Comparison of ENCODE assay signal across 10 cellular contexts in the genomic region with DNA sequence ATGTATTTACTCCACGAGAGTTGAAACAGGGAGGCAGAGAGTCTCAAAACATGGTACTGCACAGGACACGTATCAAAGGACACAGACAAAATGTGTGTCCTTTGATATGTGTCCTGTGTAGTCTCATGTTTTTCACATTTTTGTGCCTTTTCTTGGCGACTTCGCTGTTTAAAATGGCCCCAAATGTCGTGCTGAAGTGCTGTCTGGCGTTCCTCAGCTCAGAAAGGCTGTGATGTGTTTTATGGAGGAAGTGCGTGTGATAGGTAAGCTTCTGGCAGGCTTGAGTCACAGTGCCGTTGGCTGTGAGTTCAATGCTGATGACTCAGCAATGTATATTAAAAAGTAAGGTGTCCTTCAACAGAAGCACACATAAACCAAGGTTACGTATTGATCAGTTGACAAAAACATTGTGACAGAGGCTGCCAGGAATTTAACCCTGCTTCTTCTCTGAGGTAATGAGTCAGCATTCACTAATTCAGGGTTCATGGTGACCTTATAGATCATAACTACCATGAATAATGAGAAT.
DNase-seq lines count a peak whose midpoint lies in the region; ATAC-seq and TF ChIP-seq lines count a peak whose summit lies in the region.
"Had no signal": no experiment of that assay in that cellular context is flagged by ENCODE, and none has a peak within 500 bp of the region (broad histone marks: within the 10 kb centered on the region; RNA-seq: fewer than 3 reads in every experiment).

No MANE protein-coding gene starts in this region.

- H3K27me3 Mint-ChIP-seq in activated CD8-positive, alpha-beta T cell treated with anti-CD3 and anti-CD28 coated beads for 36 hours = peaks cover 14% of the 10 kb centered on the region
- H3K27me3 Mint-ChIP-seq in activated CD8-positive, alpha-beta T cell treated with anti-CD3 and anti-CD28 coated beads, Interleukin-2, amount 10 ng/mL, durations not matched to agents 7 days and 5 days (ENCODE audit: low read depth) = peaks cover 4% of the 10 kb centered on the region

- H3K4me1 Mint-ChIP-seq in activated CD8-positive, alpha-beta T cell treated with anti-CD3 and anti-CD28 coated beads for 36 hours (ENCODE audit: low read depth) = no peaks in the 10 kb centered on the region
- H3K4me1 Mint-ChIP-seq in activated CD8-positive, alpha-beta T cell treated with anti-CD3 and anti-CD28 coated beads, Interleukin-2, amount 10 ng/mL, durations not matched to agents 7 days and 5 days (ENCODE audit: low read depth) = no peaks in the 10 kb centered on the region

- CTCF ChIA-PET in activated CD8-positive, alpha-beta T cell treated with anti-CD3 and anti-CD28 coated beads for 36 hours (lab: Charles Lee) = interaction anchor here (1.1 to 3.4 kb wide), 2 partner anchors 14 to 232 kb away, joined by 4 to 12 read pairs; no protein-coding TSS in a partner anchor
- CTCF ChIA-PET in activated CD8-positive, alpha-beta T cell treated with anti-CD3 and anti-CD28 coated beads, Interleukin-2, amount 10 ng/mL, durations not matched to agents 7 days and 5 days (lab: Charles Lee) = no interaction called here
- CTCF ChIA-PET in PC-3 (lab: Charles Lee) = interaction anchor here (0.5 kb wide), 1 partner anchor 200 kb away, joined by 3 read pairs; the partner anchor contains the start of gene ZNF638

- H4K20me1 ChIP-seq in PC-3 (ENCODE audit: low read length) = no peaks in the 10 kb centered on the region

- ATAC-seq in activated CD8-positive, alpha-beta T cell treated with anti-CD3 and anti-CD28 coated beads for 36 hours = peak; percentile 69
- ATAC-seq in activated CD8-positive, alpha-beta T cell treated with anti-CD3 and anti-CD28 coated beads, Interleukin-2, amount 10 ng/mL, durations not matched to agents 7 days and 5 days = no peak
- ATAC-seq in PC-3 (peak; percentile 79), HG03354 (IDR thresholded peaks at IDR 0.05; ENCODE audit: poor library complexity, severe bottlenecking, unreplicated experiment) (no peak)

- H3K4me3 Mint-ChIP-seq in activated CD8-positive, alpha-beta T cell treated with anti-CD3 and anti-CD28 coated beads for 36 hours = no peak overlapping the region
- no peak overlapping the region for H3K4me3 Mint-ChIP-seq in activated CD8-positive, alpha-beta T cell treated with anti-CD3 and anti-CD28 coated beads, Interleukin-2, amount 10 ng/mL, durations not matched to agents 7 days and 5 days

- no peak for TF ChIP-seq CTCF in activated CD8-positive, alpha-beta T cell treated with anti-CD3 and anti-CD28 coated beads for 36 hours (IDR thresholded peaks at IDR 0.05)
- no peak for TF ChIP-seq CTCF in PC-3 (conservative IDR thresholded peaks at IDR 0.05; ENCODE audit: low read depth, low read length)
- TF ChIP-seq CTCF in epithelial cell of esophagus (IDR thresholded peaks at IDR 0.05; ENCODE audit: insufficient read depth, low read depth, low read length, missing control alignments) = no peak

- H3K36me3 ChIP-seq in PC-3 (ENCODE audit: low read depth, low read length) = no peaks in the 10 kb centered on the region

- no peak overlapping the region for H3K4me3 ChIP-seq in PC-3 (ENCODE audit: low read length)
- H3K4me3 ChIP-seq in epithelial cell of esophagus (ENCODE audit: low read length) = no peak overlapping the region
- H3K4me3 ChIP-seq: upper lobe of left lung had no signal

- H3K36me3 Mint-ChIP-seq in activated CD8-positive, alpha-beta T cell treated with anti-CD3 and anti-CD28 coated beads for 36 hours (ENCODE audit: low read depth) = no peaks in the 10 kb centered on the region
- H3K36me3 Mint-ChIP-seq in activated CD8-positive, alpha-beta T cell treated with anti-CD3 and anti-CD28 coated beads, Interleukin-2, amount 10 ng/mL, durations not matched to agents 7 days and 5 days (ENCODE audit: low read depth) = no peaks in the 10 kb centered on the region

- no peaks in the 10 kb centered on the region for H3F3A ChIP-seq in PC-3 (ENCODE audit: low read length, unreplicated experiment)

- H3K9me2 ChIP-seq in PC-3 (replicated peaks; ENCODE audit: low read length) = no peaks in the 10 kb centered on the region

- no peak overlapping the region for H3K4me2 ChIP-seq in PC-3 (ENCODE audit: low read length)

- POLR2A ChIA-PET in activated CD8-positive, alpha-beta T cell treated with anti-CD3 and anti-CD28 coated beads for 36 hours (lab: Charles Lee) = no interaction called here
- POLR2A ChIA-PET in activated CD8-positive, alpha-beta T cell treated with anti-CD3 and anti-CD28 coated beads, Interleukin-2, amount 10 ng/mL, durations not matched to agents 7 days and 5 days (lab: Charles Lee) = no interaction called here
- POLR2A ChIA-PET in PC-3 (lab: Charles Lee; ENCODE audit: unreplicated experiment) = no interaction called here

- H3K27ac ChIP-seq in PC-3 (ENCODE audit: low read length) = peak overlapping the region; percentile 66

- H3K9me3 ChIP-seq in PC-3 (ENCODE audit: low read length) = no peaks in the 10 kb centered on the region
- H3K9me3 ChIP-seq: upper lobe of left lung had no signal

- H2AFZ ChIP-seq in PC-3 (ENCODE audit: low read length) = no peak overlapping the region

- DNase-seq in activated CD8-positive, alpha-beta T cell treated with anti-CD3 and anti-CD28 coated beads for 36 hours = peak; percentile 24
- DNase-seq in activated CD8-positive, alpha-beta T cell treated with anti-CD3 and anti-CD28 coated beads, Interleukin-2, amount 10 ng/mL, durations not matched to agents 7 days and 5 days = no peak
- DNase-seq in PC-3 = peak; percentile 95
- DNase-seq in epithelial cell of esophagus (ENCODE audit: low read depth) = peak; percentile 90
- peak; percentile 19 for DNase-seq in pulmonary artery endothelial cell (ENCODE audit: low read depth, low spot score)
- no peak for DNase-seq in stimulated activated naive CD4-positive, alpha-beta T cell treated with Interleukin-2 at 50 U/mL for 16 hours (lab: John Stamatoyannopoulos, UW)
- no peak for DNase-seq in D341Med (ENCODE audit: low spot score)
- DNase-seq: AML-193, upper lobe of left lung had no signal

- no peaks in the 10 kb centered on the region for H3K9me3 Mint-ChIP-seq in activated CD8-positive, alpha-beta T cell treated with anti-CD3 and anti-CD28 coated beads for 36 hours
- no peaks in the 10 kb centered on the region for H3K9me3 Mint-ChIP-seq in activated CD8-positive, alpha-beta T cell treated with anti-CD3 and anti-CD28 coated beads, Interleukin-2, amount 10 ng/mL, durations not matched to agents 7 days and 5 days (ENCODE audit: insufficient read depth)

- peaks cover 14% of the 10 kb centered on the region for H3K4me1 ChIP-seq in PC-3 (ENCODE audit: insufficient read depth, low read length)

- intact Hi-C loops in activated CD8-positive, alpha-beta T cell treated with anti-CD3 and anti-CD28 coated beads for 36 hours (cut with micrococcal nuclease) = no loop called here
- intact Hi-C loops in PC-3 (cut with micrococcal nuclease) = no loop called here

- no peak overlapping the region for H3K27ac Mint-ChIP-seq in activated CD8-positive, alpha-beta T cell treated with anti-CD3 and anti-CD28 coated beads for 36 hours
- no peak overlapping the region for H3K27ac Mint-ChIP-seq in activated CD8-positive, alpha-beta T cell treated with anti-CD3 and anti-CD28 coated beads, Interleukin-2, amount 10 ng/mL, durations not matched to agents 7 days and 5 days

- no peak overlapping the region; the same call in 1 of the 2 replicates for H3K9ac ChIP-seq in PC-3 (ENCODE audit: low read length)

- no TSS peak for BruUV-seq in PC-3 (replicated peaks; lab: Mats Ljungman, UMichigan)

- no peaks in the 10 kb centered on the region for H3K79me2 ChIP-seq in PC-3 (ENCODE audit: low read length)

- no peaks in the 10 kb centered on the region for H3K27me3 ChIP-seq in PC-3 (ENCODE audit: low read length)
- H3K27me3 ChIP-seq: upper lobe of left lung had no signal

Comparison
In these comparisons a context has a peak if more than half of its experiments do, and no peak if none do; other contexts are left out.
1. ATAC-seq: peak in activated CD8-positive, alpha-beta T cell treated with anti-CD3 and anti-CD28 coated beads for 36 hours (single experiment) and PC-3 (single experiment); none in activated CD8-positive, alpha-beta T cell treated with anti-CD3 and anti-CD28 coated beads, Interleukin-2, amount 10 ng/mL, durations not matched to agents 7 days and 5 days (single experiment) and HG03354 (single experiment).
2. DNase-seq: peak in activated CD8-positive, alpha-beta T cell treated with anti-CD3 and anti-CD28 coated beads for 36 hours (single experiment), PC-3 (single experiment), epithelial cell of esophagus (single experiment) and pulmonary artery endothelial cell (single experiment); none in activated CD8-positive, alpha-beta T cell treated with anti-CD3 and anti-CD28 coated beads, Interleukin-2, amount 10 ng/mL, durations not matched to agents 7 days and 5 days (single experiment), stimulated activated naive CD4-positive, alpha-beta T cell treated with Interleukin-2 at 50 U/mL for 16 hours (single experiment) and D341Med (single experiment).